Comparison of ENCODE assay signal across 8 cellular contexts in genomic region chr2:27262379-27263286, GRCh38. TPM values are rescaled to one million over a fixed set of nuclear protein-coding genes. Genes with fewer than 3 reads are reported as not detected.
DNase-seq lines count a peak whose midpoint lies in the region; ATAC-seq, FAIRE-seq and TF ChIP-seq lines count a peak whose summit lies in the region.

SLC30A3 (minus strand) TSS chr2:27263047; CDS start chr2:27262906, 141 bp downstream.

- peak; percentile 76 to 85 (median 78) for ATAC-seq in heart right ventricle

- no peaks in the 10 kb centered on the region for H3K9me3 Mint-ChIP-seq in activated naive CD4-positive, alpha-beta T cell treated with anti-CD3 and anti-CD28 coated beads, Interleukin-2, amount 10 ng/mL, durations not matched to agents 7 days and 5 days

- DNase-seq in AG09309 (ENCODE audit: low read depth) (no peak), HAP-1 (ENCODE audit: low spot score in 2 of 2) (peak; percentile 76 to 95), SJCRH30 (peak; percentile 85 to 91), heart right ventricle (peak; percentile 68 to 77), urothelium cell line (ENCODE audit: low spot score) (peak; percentile 96), RKO (ENCODE audit: low spot score) (no peak)
- peak; percentile 87 for DNase-seq in activated naive CD4-positive, alpha-beta T cell treated with anti-CD3 and anti-CD28 coated beads, Interleukin-2, amount 10 ng/mL, durations not matched to agents 7 days and 5 days

- H3K4me3 ChIP-seq in AG09309 (ENCODE audit: control insufficient read depth, low read depth, low read length) (peak within 1 kb of the TSS; percentile 21), HAP-1 (peak within 1 kb of the TSS; percentile 93), SJCRH30 (peak within 1 kb of the TSS; percentile 69), heart right ventricle (peak within 1 kb of the TSS; percentile 40 to 70 (median 64)), rectal smooth muscle tissue (ENCODE audit: low read length) (peak within 1 kb of the TSS; percentile 54)

- H3K36me3 ChIP-seq in HAP-1 (replicated peaks) (peaks cover 11% of the 10 kb centered on the region), SJCRH30 (no peaks in the 10 kb centered on the region), heart right ventricle (no peaks in the 10 kb centered on the region), rectal smooth muscle tissue (ENCODE audit: control insufficient read depth, insufficient read depth, low read length) (no peaks in the 10 kb centered on the region)

- H3K4me1 ChIP-seq in HAP-1 (peaks cover 31% of the 10 kb centered on the region), SJCRH30 (peaks cover 5% of the 10 kb centered on the region; the same call in 1 of the 2 replicates), heart right ventricle (peaks cover 0 to 40% (median 34%) of the 10 kb centered on the region in 9 donors), rectal smooth muscle tissue (ENCODE audit: control insufficient read depth, insufficient read depth, low read length) (no peaks in the 10 kb centered on the region)

- H3K27ac Mint-ChIP-seq in activated naive CD4-positive, alpha-beta T cell treated with anti-CD3 and anti-CD28 coated beads, Interleukin-2, amount 10 ng/mL, durations not matched to agents 7 days and 5 days: no peak within 1 kb of the TSS

- in situ Hi-C loops in HAP-1 (cut with MboI; ENCODE audit: low sequenced_read_pairs): no loop called here

- H3K27me3 ChIP-seq in HAP-1 (ENCODE audit: low read depth) (no peaks in the 10 kb centered on the region), SJCRH30 (peaks cover 35% of the 10 kb centered on the region), heart right ventricle (peaks cover 0 to 98% (median 73%) of the 10 kb centered on the region in 7 donors), rectal smooth muscle tissue (ENCODE audit: control insufficient read depth, insufficient read depth, low read length) (peaks cover 43% of the 10 kb centered on the region)

- intact Hi-C loops in heart right ventricle (cut with DNase I): loop anchor here in 2 of 10 donors (1.0 to 10.0 kb wide), 3 partner anchors 21 to 308 kb away; partner anchors contain the start of gene UCN (in 1 of the 2)

- CTCF ChIA-PET in activated naive CD4-positive, alpha-beta T cell treated with anti-CD3 and anti-CD28 coated beads, Interleukin-2, amount 10 ng/mL, durations not matched to agents 7 days and 5 days (lab: Charles Lee): interaction anchor here (0.9 to 3.5 kb wide), 4 partner anchors 12 to 84 kb away, joined by 3 to 25 read pairs (median 4); no protein-coding TSS in a partner anchor

- FAIRE-seq in urothelium cell line (lab: Jason Lieb, UNC): no peak

- peaks cover 42% of the 10 kb centered on the region for H3K27me3 Mint-ChIP-seq in activated naive CD4-positive, alpha-beta T cell treated with anti-CD3 and anti-CD28 coated beads, Interleukin-2, amount 10 ng/mL, durations not matched to agents 7 days and 5 days

- H3K9me3 ChIP-seq in HAP-1 (no peaks in the 10 kb centered on the region), SJCRH30 (replicated peaks) (no peaks in the 10 kb centered on the region), heart right ventricle (no peaks in the 10 kb centered on the region)

- H3K9ac ChIP-seq in rectal smooth muscle tissue (ENCODE audit: low read length): no peak within 1 kb of the TSS

- H3K27ac ChIP-seq in SJCRH30 (no peak within 1 kb of the TSS), heart right ventricle (peak within 1 kb of the TSS in 3 of 10 donors; percentile 9 to 39 (median 32)), rectal smooth muscle tissue (ENCODE audit: low read depth, low read length) (no peak within 1 kb of the TSS)

- H3K36me3 Mint-ChIP-seq in activated naive CD4-positive, alpha-beta T cell treated with anti-CD3 and anti-CD28 coated beads, Interleukin-2, amount 10 ng/mL, durations not matched to agents 7 days and 5 days: no peaks in the 10 kb centered on the region

- TF ChIP-seq CTCF in AG09309 (IDR thresholded peaks at IDR 0.05; ENCODE audit: control insufficient read depth, insufficient read depth, low read depth, low read length, missing control alignments) (no peak), heart right ventricle (IDR thresholded peaks at IDR 0.05) (peak in 4 of 9 donors; percentile 10 to 17 (median 14))

- H3K4me3 Mint-ChIP-seq in activated naive CD4-positive, alpha-beta T cell treated with anti-CD3 and anti-CD28 coated beads, Interleukin-2, amount 10 ng/mL, durations not matched to agents 7 days and 5 days: peak within 1 kb of the TSS; percentile 76

- peaks cover 29% of the 10 kb centered on the region for H3K4me1 Mint-ChIP-seq in activated naive CD4-positive, alpha-beta T cell treated with anti-CD3 and anti-CD28 coated beads, Interleukin-2, amount 10 ng/mL, durations not matched to agents 7 days and 5 days

- WGBS in heart right ventricle, 2 donors: 0% methylated on average over 89 to 96 of the region's 96 CpGs

RNA-seq across cellular contexts. Expression of gene SLC30A3, which starts in this region (rescaled TPM):
- total RNA-seq in SJCRH30 (2014; rRNA removed; shearing (Covaris generic)): 4.4 and 4.9 TPM in 2 replicates
- 10 to 100 TPM in 7 of 10 donors, 1 to 10 TPM in 3; 6.0 to 35.8 (median 10.6) TPM for total RNA-seq in heart right ventricle
- 1 to 10 TPM; 4.3 to 7.4 TPM for polyA plus RNA-seq in heart right ventricle

Comparison
In these comparisons a context has a peak if more than half of its experiments do, and no peak if none do; other contexts are left out.
1. DNase-seq: peak in HAP-1 (2 of 2), SJCRH30 (2 of 2), activated naive CD4-positive, alpha-beta T cell treated with anti-CD3 and anti-CD28 coated beads, Interleukin-2, amount 10 ng/mL, durations not matched to agents 7 days and 5 days (single experiment), heart right ventricle (2 of 2) and urothelium cell line (single experiment); none in AG09309 (single experiment) and RKO (single experiment).
2. H3K4me3 ChIP-seq: peak in every context shown above with its lines; median percentile 93 in HAP-1; 69 in SJCRH30; 64 in heart right ventricle; 54 in rectal smooth muscle tissue; 21 in AG09309.